8 cellular contexts compared by ENCODE assay signal in genomic region chr12:68373836-68374314, GRCh38. TPM values are rescaled to one million over a fixed set of nuclear protein-coding genes. Genes with fewer than 3 reads are reported as not detected.
DNase-seq lines count a peak whose midpoint lies in the region; ATAC-seq, FAIRE-seq and TF ChIP-seq lines count a peak whose summit lies in the region.

No MANE protein-coding gene starts in this region.

- peaks cover 9% of the 10 kb centered on the region for H3K9me3 Mint-ChIP-seq in activated CD4-positive, alpha-beta T cell treated with anti-CD3 and anti-CD28 coated beads, Interleukin-2, amount 10 ng/mL, durations not matched to agents 7 days and 5 days
- no peaks in the 10 kb centered on the region for H3K9me3 Mint-ChIP-seq in stimulated activated naive CD8-positive, alpha-beta T cell treated with anti-CD3 and anti-CD28 coated beads, Interleukin-15, Interleukin-2, amounts not matched to agents 100 ng/mL and 50 ng/mL, for 24 hours

- no peaks in the 10 kb centered on the region for H3K27me3 Mint-ChIP-seq in activated CD4-positive, alpha-beta T cell treated with anti-CD3 and anti-CD28 coated beads, Interleukin-2, amount 10 ng/mL, durations not matched to agents 7 days and 5 days
- H3K27me3 Mint-ChIP-seq in stimulated activated naive CD8-positive, alpha-beta T cell treated with anti-CD3 and anti-CD28 coated beads, Interleukin-15, Interleukin-2, amounts not matched to agents 100 ng/mL and 50 ng/mL, for 24 hours = no peaks in the 10 kb centered on the region

- H3K27ac ChIP-seq in prostate gland (no peak overlapping the region), kidney (ENCODE audit: low read depth in 2 of 2, low read length in 2 of 2) (no peak overlapping the region)

- peak overlapping the region; percentile 87 for H3K27ac Mint-ChIP-seq in activated CD4-positive, alpha-beta T cell treated with anti-CD3 and anti-CD28 coated beads, Interleukin-2, amount 10 ng/mL, durations not matched to agents 7 days and 5 days
- peak overlapping the region; percentile 92 for H3K27ac Mint-ChIP-seq in stimulated activated naive CD8-positive, alpha-beta T cell treated with anti-CD3 and anti-CD28 coated beads, Interleukin-15, Interleukin-2, amounts not matched to agents 100 ng/mL and 50 ng/mL, for 24 hours

- H3K4me1 ChIP-seq in prostate gland (replicated peaks) (peaks cover 1% of the 10 kb centered on the region), kidney (ENCODE audit: control insufficient read depth in 1 of 2, insufficient read depth in 1 of 2, low read depth in 1 of 2, low read length in 2 of 2) (peaks cover 0 to 3% of the 10 kb centered on the region in 2 donors)

- intact Hi-C loops in prostate gland (cut with DNase I) = no loop called here
- intact Hi-C loops in kidney (cut with DNase I) = no loop called here

- H3K4me3 Mint-ChIP-seq in activated CD4-positive, alpha-beta T cell treated with anti-CD3 and anti-CD28 coated beads, Interleukin-2, amount 10 ng/mL, durations not matched to agents 7 days and 5 days = peak overlapping the region; percentile 6
- peak overlapping the region; percentile 45 for H3K4me3 Mint-ChIP-seq in stimulated activated naive CD8-positive, alpha-beta T cell treated with anti-CD3 and anti-CD28 coated beads, Interleukin-15, Interleukin-2, amounts not matched to agents 100 ng/mL and 50 ng/mL, for 24 hours

- TF ChIP-seq CTCF in prostate gland (IDR thresholded peaks at IDR 0.05) (no peak), kidney (IDR thresholded peaks at IDR 0.05; ENCODE audit: borderline replicate concordance, extremely low read depth, insufficient read depth) (no peak)

- no peaks in the 10 kb centered on the region for H3K36me3 ChIP-seq in prostate gland
- H3K36me3 ChIP-seq in kidney (ENCODE audit: control insufficient read depth in 1 of 2, insufficient read depth in 2 of 2, low read length in 2 of 2) = no peaks in the 10 kb centered on the region

- H3K27me3 ChIP-seq in prostate gland (replicated peaks; ENCODE audit: insufficient read depth) = no peaks in the 10 kb centered on the region

- no peak overlapping the region for H3K4me3 ChIP-seq in prostate gland
- H3K4me3 ChIP-seq in kidney (ENCODE audit: low read length in 2 of 2) = no peak overlapping the region

- no peaks in the 10 kb centered on the region for H3K9me3 ChIP-seq in prostate gland
- no peaks in the 10 kb centered on the region for H3K9me3 ChIP-seq in kidney (ENCODE audit: control insufficient read depth in 1 of 2, low read length in 2 of 2)

- POLR2A ChIA-PET in activated CD4-positive, alpha-beta T cell treated with anti-CD3 and anti-CD28 coated beads, Interleukin-2, amount 10 ng/mL, durations not matched to agents 7 days and 5 days (lab: Charles Lee) = interaction anchor here (0.6 kb wide), 1 partner anchor 45 kb away, joined by 3 read pairs; no protein-coding TSS in a partner anchor

- 86% methylated on average over 4 of the region's 4 CpGs for WGBS in prostate gland

- no peak for FAIRE-seq in kidney (lab: Jason Lieb, UNC)

- DNase-seq in activated CD4-positive, alpha-beta T cell treated with anti-CD3 and anti-CD28 coated beads for 48 hours = peak; percentile 45
- DNase-seq in activated CD4-positive, alpha-beta T cell treated with anti-CD3 and anti-CD28 coated beads for 1 hour = no peak
- DNase-seq in activated CD4-positive, alpha-beta T cell treated with anti-CD3 and anti-CD28 coated beads, Interleukin-2, amount 10 ng/mL, durations not matched to agents 7 days and 5 days = no peak
- DNase-seq in prostate gland (ENCODE audit: low spot score) (no peak), kidney (no peak), NCI-H2171 treated with DMSO at 0.1 percent for 48 hours (lab: John Stamatoyannopoulos, UW) (no peak)

- H3K36me3 Mint-ChIP-seq in activated CD4-positive, alpha-beta T cell treated with anti-CD3 and anti-CD28 coated beads, Interleukin-2, amount 10 ng/mL, durations not matched to agents 7 days and 5 days (ENCODE audit: low read depth) = peaks cover 13% of the 10 kb centered on the region
- no peaks in the 10 kb centered on the region for H3K36me3 Mint-ChIP-seq in stimulated activated naive CD8-positive, alpha-beta T cell treated with anti-CD3 and anti-CD28 coated beads, Interleukin-15, Interleukin-2, amounts not matched to agents 100 ng/mL and 50 ng/mL, for 24 hours (ENCODE audit: low read depth)

- H3K4me1 Mint-ChIP-seq in activated CD4-positive, alpha-beta T cell treated with anti-CD3 and anti-CD28 coated beads, Interleukin-2, amount 10 ng/mL, durations not matched to agents 7 days and 5 days = peaks cover 67% of the 10 kb centered on the region
- H3K4me1 Mint-ChIP-seq in stimulated activated naive CD8-positive, alpha-beta T cell treated with anti-CD3 and anti-CD28 coated beads, Interleukin-15, Interleukin-2, amounts not matched to agents 100 ng/mL and 50 ng/mL, for 24 hours (ENCODE audit: low read depth) = peaks cover 54% of the 10 kb centered on the region

- CTCF ChIA-PET in activated CD4-positive, alpha-beta T cell treated with anti-CD3 and anti-CD28 coated beads, Interleukin-2, amount 10 ng/mL, durations not matched to agents 7 days and 5 days (lab: Charles Lee) = interaction anchor here (0.7 to 4.9 kb wide), 6 partner anchors 11 to 434 kb away, joined by 3 to 23 read pairs (median 4); partner anchors contain the start of gene MDM2

- H3K9ac ChIP-seq in kidney (ENCODE audit: low read length in 2 of 2) = no peak overlapping the region

- ATAC-seq in HG03159 (IDR thresholded peaks at IDR 0.05; ENCODE audit: unreplicated experiment) = peak; percentile 18

- no peak for TF ChIP-seq POLR2A in prostate gland (IDR thresholded peaks at IDR 0.05)

RNA-seq across cellular contexts. Expression of gene MDM1, which starts 41.7 kb away (rescaled TPM):
- 10 to 100 TPM; 25.2 to 28.4 TPM for total RNA-seq in activated CD4-positive, alpha-beta T cell treated with anti-CD3 and anti-CD28 coated beads, Interleukin-2, amount 10 ng/mL, durations not matched to agents 7 days and 5 days
- total RNA-seq in prostate gland = 10 to 100 TPM; 12.4 to 18.9 TPM
- 14.1 TPM for total RNA-seq in kidney
- 8.9 TPM for polyA plus RNA-seq in kidney (ENCODE audit: insufficient read depth, low read depth, low replicate concordance)
